14 cellular contexts compared by ENCODE assay signal in the genomic region with DNA sequence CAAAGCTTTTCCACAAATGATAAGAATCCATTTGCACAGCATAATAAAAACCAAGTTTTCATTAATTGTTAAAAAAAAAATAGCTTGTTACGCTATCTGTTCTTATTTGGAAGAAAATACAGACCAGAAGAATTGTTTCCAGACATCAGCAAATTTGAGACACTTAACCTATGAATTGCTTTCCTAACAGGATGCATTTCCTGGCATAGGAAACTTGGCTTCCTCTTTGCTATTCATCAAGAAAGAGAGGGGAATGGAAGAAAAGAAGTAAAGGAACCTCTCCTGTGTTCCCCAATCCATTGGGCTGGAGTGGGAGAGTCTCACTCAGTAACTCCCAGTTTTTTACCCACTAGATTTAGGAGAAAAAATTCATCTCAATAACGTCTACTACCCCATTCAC.
"Had no signal": no experiment of that assay in that cellular context is flagged by ENCODE, and none has a peak within 500 bp of the region (broad histone marks: within the 10 kb centered on the region; RNA-seq: fewer than 3 reads in every experiment).

No MANE protein-coding gene starts in this region.

- H3K4me3 ChIP-seq: left lung, sigmoid colon had no signal

- H3K27me3 Mint-ChIP-seq: activated naive CD4-positive, alpha-beta T cell treated with anti-CD3 and anti-CD28 coated beads, Interleukin-2, amount 50 U/mL, for 24 hours; brain; effector memory CD8-positive, alpha-beta T cell; memory B cell; type B pancreatic cell had no signal

- H3K4me1 ChIP-seq: sigmoid colon had no signal

- H3K27me3 ChIP-seq: left lung, sigmoid colon had no signal

- DNase-seq: activated CD4-positive, alpha-beta T cell treated with anti-CD3 and anti-CD28 coated beads, Interleukin-2, amount 50 U/mL, for 4 hours; activated T-cell treated with anti-CD3 and anti-CD28 coated beads, Interleukin-2, amount 50 U/mL, for 1 hour; amniotic stem cell; effector memory CD8-positive, alpha-beta T cell; erythroblast; left lung; nephron progenitor cell; sigmoid colon; stimulated activated naive CD4-positive, alpha-beta T cell; substantia nigra had no signal

- H3K27ac Mint-ChIP-seq: activated naive CD4-positive, alpha-beta T cell treated with anti-CD3 and anti-CD28 coated beads, Interleukin-2, amount 50 U/mL, for 24 hours; brain; effector memory CD8-positive, alpha-beta T cell; memory B cell; nephron progenitor cell; type B pancreatic cell had no signal

- H3K36me3 ChIP-seq: left lung had no signal

- H3K4me1 Mint-ChIP-seq: activated naive CD4-positive, alpha-beta T cell treated with anti-CD3 and anti-CD28 coated beads, Interleukin-2, amount 50 U/mL, for 24 hours; brain; memory B cell; nephron progenitor cell had no signal

- H3K9me3 ChIP-seq: left lung had no signal

- H3K4me3 Mint-ChIP-seq: activated naive CD4-positive, alpha-beta T cell treated with anti-CD3 and anti-CD28 coated beads, Interleukin-2, amount 50 U/mL, for 24 hours; brain; effector memory CD8-positive, alpha-beta T cell; memory B cell; nephron progenitor cell; type B pancreatic cell had no signal

- H3K36me3 Mint-ChIP-seq: activated naive CD4-positive, alpha-beta T cell treated with anti-CD3 and anti-CD28 coated beads, Interleukin-2, amount 50 U/mL, for 24 hours; memory B cell had no signal

- H3K27ac ChIP-seq: left lung, sigmoid colon had no signal
